Comparison of ENCODE assay signal across 20 cellular contexts in the genomic region with DNA sequence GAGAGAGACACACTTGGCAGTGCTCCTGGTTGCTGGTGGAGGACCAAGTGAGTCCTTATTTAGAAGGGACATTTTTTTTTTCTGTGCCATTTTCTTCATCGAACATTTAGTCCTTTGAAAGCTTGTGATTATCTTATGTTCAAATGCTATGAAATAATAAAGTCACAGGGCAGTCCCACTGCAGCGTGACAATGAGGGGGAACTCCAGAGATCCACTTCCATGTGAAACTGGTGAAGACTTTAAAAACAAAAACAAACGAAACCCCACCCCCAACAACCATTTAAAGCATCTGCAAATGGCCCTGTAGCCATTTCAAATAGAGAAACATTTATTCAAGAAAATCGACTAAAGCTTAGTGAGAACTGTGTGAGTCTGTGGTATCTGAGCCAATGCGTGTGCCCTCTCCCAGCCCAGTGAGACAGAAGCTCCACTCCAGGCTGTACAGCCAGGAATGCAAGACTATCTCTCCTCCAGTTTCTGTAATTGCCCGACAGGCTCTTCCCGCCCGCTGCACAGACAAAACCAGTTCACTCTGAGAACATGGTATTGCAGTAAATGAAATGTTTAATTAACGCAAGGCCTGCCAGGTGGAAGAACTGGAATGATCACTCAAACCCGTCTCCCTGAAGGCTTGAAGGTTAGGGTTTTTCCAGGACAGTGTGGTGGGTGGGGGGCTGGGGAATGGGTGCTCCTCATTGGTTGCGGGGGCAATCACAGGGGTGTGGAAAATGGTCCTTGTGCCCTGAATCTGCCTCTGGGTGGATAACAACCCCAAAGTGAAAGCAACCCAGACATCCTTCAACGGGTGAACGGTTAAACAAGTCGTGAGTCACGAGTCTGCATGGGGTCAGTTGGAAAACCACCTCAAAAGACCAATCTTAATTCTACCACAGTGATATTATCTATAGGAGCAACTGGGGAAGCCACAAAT. TPM values are rescaled to one million over a fixed set of nuclear protein-coding genes. Genes with fewer than 3 reads are reported as not detected.
DNase-seq lines count a peak whose midpoint lies in the region; ATAC-seq, FAIRE-seq and TF ChIP-seq lines count a peak whose summit lies in the region.
"Had no signal": no experiment of that assay in that cellular context is flagged by ENCODE, and none has a peak within 500 bp of the region (broad histone marks: within the 10 kb centered on the region; RNA-seq: fewer than 3 reads in every experiment).

No MANE protein-coding gene starts in this region.

- RAD21 ChIA-PET in GM12878 (lab: Charles Lee; ENCODE audit: unreplicated experiment): interaction anchor here (1.2 kb wide), 1 partner anchor 11 kb away, joined by 3 read pairs; no protein-coding TSS in a partner anchor

- FAIRE-seq in GM12878 (lab: Jason Lieb, UNC): peak; percentile 35

- ATAC-seq in DND-41 (ENCODE audit: insufficient read depth, low read depth): peak; percentile 72
- peak; percentile 64 for ATAC-seq in GM12878
- ATAC-seq in HG03039 (IDR thresholded peaks at IDR 0.05; ENCODE audit: unreplicated experiment): no peak
- ATAC-seq: gastroesophageal sphincter, lower lobe of right lung had no signal

- peak overlapping the region; percentile 49 for H2AFZ ChIP-seq in DND-41 (ENCODE audit: low read depth, low read length)
- H2AFZ ChIP-seq in GM12878 (ENCODE audit: control insufficient read depth, low read depth, low read length): peak overlapping the region; percentile 34

- intact Hi-C loops in GM12878 (cut with micrococcal nuclease; ENCODE audit: unreplicated experiment): no loop called here

- no peaks in the 10 kb centered on the region; the same call in 1 of the 2 replicates for H3K36me3 ChIP-seq in DND-41 (ENCODE audit: insufficient read depth, low read length)
- no peaks in the 10 kb centered on the region for H3K36me3 ChIP-seq in GM12878 (ENCODE audit: control insufficient read depth in 2 of 2, insufficient read depth in 2 of 2, low read length in 1 of 2)
- no peaks in the 10 kb centered on the region for H3K36me3 ChIP-seq in brain microvascular endothelial cell (replicated peaks)
- H3K36me3 ChIP-seq: gastroesophageal sphincter, lower lobe of right lung, ovary, SJSA1, stomach had no signal

- WGBS in GM12878 (ENCODE audit: insufficient coverage, insufficient replicate concordance, low lambda C conversion rate, missing lambda C conversion rate): 40% methylated on average over 15 of the region's 15 CpGs

- CTCF ChIA-PET in GM12878 (lab: Yijun Ruan, JAX): interaction anchor here (1.0 to 2.2 kb wide), 3 partner anchors 12 to 297 kb away, joined by 4 to 11 read pairs (median 6); no protein-coding TSS in a partner anchor

- TF ChIP-seq CTCF in DND-41 (IDR thresholded peaks at IDR 0.05; ENCODE audit: borderline replicate concordance, extremely low read depth, low read length, poor library complexity, severe bottlenecking) (no peak), GM12878 (IDR thresholded peaks at IDR 0.05 in 2 of 3, conservative IDR thresholded peaks at IDR 0.05 in 1 of 3; ENCODE audit: control insufficient read depth in 2 of 3, extremely low read depth in 1 of 3, insufficient read depth in 1 of 3, low read depth in 3 of 3, low read length in 3 of 3) (no peak), brain microvascular endothelial cell (IDR thresholded peaks at IDR 0.05; ENCODE audit: low read depth, low read length, missing control alignments) (no peak)

- no TSS peak for BruUV-seq in GM12878 (replicated peaks; lab: Mats Ljungman, UMichigan)

- peak overlapping the region in 1 of 2 experiments; percentile 23; a peak in 1 of 4 replicates for H3K4me3 ChIP-seq in DND-41 (ENCODE audit: low read depth in 1 of 2, low read length in 2 of 2)
- no peak overlapping the region for H3K4me3 ChIP-seq in GM12878
- no peak overlapping the region for H3K4me3 ChIP-seq in brain microvascular endothelial cell (ENCODE audit: low read depth, low read length)
- H3K4me3 ChIP-seq: gastroesophageal sphincter, lower lobe of right lung, ovary, SJSA1, stomach had no signal

- H3K4me1 ChIP-seq in DND-41 (ENCODE audit: insufficient read depth, low read length) (peaks cover 56% of the 10 kb centered on the region), GM12878 (ENCODE audit: control insufficient read depth, insufficient read depth, low read length) (peaks cover 14% of the 10 kb centered on the region)
- H3K4me1 ChIP-seq: gastroesophageal sphincter, lower lobe of right lung, stomach had no signal

- H3K4me2 ChIP-seq in DND-41 (ENCODE audit: insufficient read depth, low read length) (peak overlapping the region; percentile 38), GM12878 (ENCODE audit: control insufficient read depth, insufficient read depth) (no peak overlapping the region)

- POLR2A ChIA-PET in GM12878 (lab: Charles Lee): no interaction called here

- TF ChIP-seq RAD21 in GM12878 (IDR thresholded peaks at IDR 0.05; ENCODE audit: insufficient read depth, low read depth, low read length): no peak

- H4K20me1 ChIP-seq in DND-41 (ENCODE audit: insufficient read depth, low read length): no peaks in the 10 kb centered on the region
- H4K20me1 ChIP-seq in GM12878 (ENCODE audit: control insufficient read depth, insufficient read depth): no peaks in the 10 kb centered on the region

- H3K27me3 ChIP-seq in DND-41 (ENCODE audit: insufficient read depth, low read length, poor library complexity): no peaks in the 10 kb centered on the region
- peaks cover 0 to 2% of the 10 kb centered on the region in 2 experiments; a peak in 1 of 4 replicates for H3K27me3 ChIP-seq in GM12878 (replicated peaks in 1 of 2; ENCODE audit: control insufficient read depth in 2 of 2, insufficient read depth in 2 of 2, low read length in 1 of 2)
- peaks cover 4% of the 10 kb centered on the region for H3K27me3 ChIP-seq in brain microvascular endothelial cell (replicated peaks)
- H3K27me3 ChIP-seq: ovary, SJSA1 had no signal

- H3K9me3 ChIP-seq in DND-41 (ENCODE audit: insufficient read depth, low read length, severe bottlenecking): peaks cover 38% of the 10 kb centered on the region
- no peaks in the 10 kb centered on the region; the same call in 2 of the 3 replicates for H3K9me3 ChIP-seq in GM12878 (replicated peaks; ENCODE audit: control insufficient read depth, insufficient read depth, low read length)
- H3K9me3 ChIP-seq: lower lobe of right lung, SJSA1, stomach had no signal

- H3K27ac ChIP-seq in DND-41 (ENCODE audit: low read length): peak overlapping the region; percentile 98
- H3K27ac ChIP-seq in GM12878 (ENCODE audit: control insufficient read depth, insufficient read depth): no peak overlapping the region
- no peak overlapping the region for H3K27ac ChIP-seq in brain microvascular endothelial cell
- H3K27ac ChIP-seq: gastroesophageal sphincter, lower lobe of right lung, ovary, SJSA1, stomach had no signal

- TF ChIP-seq POLR2A in GM12878 (IDR thresholded peaks at IDR 0.05; ENCODE audit: low read depth, low read length): no peak

- H3K79me2 ChIP-seq in DND-41 (ENCODE audit: insufficient read depth, low read length) (no peaks in the 10 kb centered on the region), GM12878 (ENCODE audit: control insufficient read depth, insufficient read depth, low read length) (no peaks in the 10 kb centered on the region)

- TF ChIP-seq EP300 in GM12878 (IDR thresholded peaks at IDR 0.05; ENCODE audit: borderline replicate concordance in 1 of 2, control insufficient read depth in 1 of 2, low read depth in 2 of 2, low read length in 2 of 2): peak in 1 of 2 experiments; percentile 33; a peak in 1 of 4 replicates

- DNase-seq in DND-41 (peak; percentile 83), LHCN-M2 (ENCODE audit: low read depth) (peak; percentile 15), GM12878 (ENCODE audit: low read depth, low spot score) (no peak), mesenteric fat pad (ENCODE audit: low spot score) (peak; percentile 24), T-helper 9 cell (no peak), NCI-H2081 treated with DMSO at 0.1 percent for 48 hours (lab: John Stamatoyannopoulos, UW) (no peak), brain microvascular endothelial cell (no peak)
- DNase-seq: activated CD4-positive, CD25-positive, alpha-beta regulatory T cell; CD8-positive, alpha-beta memory T cell; cortex of kidney; KBM-7; lower lobe of right lung; NCI-H2227 treated with DMSO at 0.1 percent for 48 hours; ovary; stimulated activated CD4-positive, alpha-beta T cell treated with anti-CD3 and anti-CD28 coated beads, Interleukin-1b, Interleukin-23, amount 100 ng/mL, for 48 hours; stomach had no signal

- SMC1A ChIA-PET in GM12878 (lab: Charles Lee; ENCODE audit: uncharacterized antibody, unreplicated experiment): no interaction called here

- H3K9ac ChIP-seq in DND-41 (ENCODE audit: low read depth, low read length) (peak overlapping the region; percentile 57), GM12878 (ENCODE audit: control insufficient read depth, insufficient read depth, low read length) (no peak overlapping the region)

- in situ Hi-C loops in GM12878 (cut with MboI): no loop called here
- in situ Hi-C loops in brain microvascular endothelial cell (cut with HindIII; ENCODE audit: low pct_ligation_motif_present, low sequenced_read_pairs): no loop called here

RNA-seq across cellular contexts. Expression of a gene that starts 8.4 kb away (rescaled TPM):
- total RNA-seq in LHCN-M2 (2014; rRNA removed): not detected in 2 replicates
- polyA plus RNA-seq in LHCN-M2 (2012): not detected
- not detected in 2 replicates for total RNA-seq in GM12878 (2013; cell fraction: nucleolus; rRNA removed)
- total RNA-seq in GM12878 (2014; rRNA removed): not detected in 2 replicates
- total RNA-seq in GM12878 (2014; rRNA removed; fragmentation: Illumina TruSeq; extraction: Trizol): not detected in 2 replicates
- total RNA-seq in GM12878 (2021): not detected in 2 replicates
- not detected for polyA plus RNA-seq in GM12878 (2011; ENCODE audit: low read depth)
- polyA plus RNA-seq in GM12878 (2011; rRNA removed): not detected in 2 replicates
- not detected in 2 replicates for polyA plus RNA-seq in GM12878 (2011; cell fraction: cytosol; rRNA removed)
- not detected in 2 replicates for polyA plus RNA-seq in GM12878 (2011; cell fraction: nucleus; rRNA removed)
- polyA plus RNA-seq in GM12878 (2012): not detected in 2 replicates
- not detected in 2 replicates for polyA plus RNA-seq in GM12878 (2014; fragmentation: Illumina TruSeq; extraction: Trizol)
- not detected for polyA plus RNA-seq in GM12878 (2014; fragmentation: Nextera tagmentation; extraction: Ambion mirVana)
- polyA plus RNA-seq in GM12878 (2014; rRNA removed): not detected in 2 replicates
- not detected for polyA plus RNA-seq in GM12878 (2016; fragmentation: Nextera tagmentation; extraction: Ambion mirVana)
- not detected in 2 replicates for polyA minus RNA-seq in GM12878 (2011; rRNA and poly(A)+ RNA removed)
- polyA minus RNA-seq in GM12878 (2011; cell fraction: cytosol; rRNA and poly(A)+ RNA removed): not detected in 2 replicates
- polyA minus RNA-seq in GM12878 (2011; cell fraction: nucleus; rRNA and poly(A)+ RNA removed): not detected in 2 replicates
- total RNA-seq in mesenteric fat pad: not detected
- total RNA-seq: activated T-helper 2 cell treated with anti-CD3 and anti-CD28 coated beads, Interferon-gamma antibody, Interleukin-2, Interleukin-4, amounts not matched to agents 10 μg/mL and 5 μg/mL and 100 μg/mL, durations not matched to agents 14 hours and 24 hours and 36 hours; CD8-positive, alpha-beta memory T cell; gastroesophageal sphincter; lower lobe of right lung; ovary; SJSA1; stomach had no signal
- polyA plus RNA-seq: CD8-positive, alpha-beta memory T cell; ovary; stomach had no signal

RNA-seq across cellular contexts. Expression of a gene that starts 45.0 kb away (rescaled TPM):
- total RNA-seq in LHCN-M2 (2014; rRNA removed) (12.6 and 20.1 TPM in 2 replicates), GM12878 (2014; rRNA removed) (0.16 TPM in 1 of 2 replicates, not detected in the other), GM12878 (2014; rRNA removed; fragmentation: Illumina TruSeq; extraction: Trizol) (not detected in 2 replicates), GM12878 (2021) (not detected in 2 replicates), mesenteric fat pad (1.5 TPM)
- polyA plus RNA-seq in LHCN-M2 (2012): 12.5 TPM
- total RNA-seq in GM12878 (2013; cell fraction: nucleolus; rRNA removed): 0.42 TPM in 1 of 2 replicates, not detected in the other
- polyA plus RNA-seq in GM12878 (2011; ENCODE audit: low read depth): 0.05 TPM
- polyA plus RNA-seq in GM12878 (2011; rRNA removed) (not detected in 2 replicates), GM12878 (2014; fragmentation: Illumina TruSeq; extraction: Trizol) (not detected in 2 replicates), GM12878 (2014; fragmentation: Nextera tagmentation; extraction: Ambion mirVana) (not detected), GM12878 (2014; rRNA removed) (0.10 and 0.27 TPM in 2 replicates), GM12878 (2016; fragmentation: Nextera tagmentation; extraction: Ambion mirVana) (under 1 TPM in 1 of 2 experiments, not detected in 1; 0.04 TPM)
- not detected in 2 replicates for polyA plus RNA-seq in GM12878 (2011; cell fraction: cytosol; rRNA removed)
- polyA plus RNA-seq in GM12878 (2011; cell fraction: nucleus; rRNA removed): 0.13 TPM in 1 of 2 replicates, not detected in the other
- polyA plus RNA-seq in GM12878 (2012): 0.13 and 0.41 TPM in 2 replicates
- polyA minus RNA-seq in GM12878 (2011; rRNA and poly(A)+ RNA removed): not detected in 2 replicates
- not detected in 2 replicates for polyA minus RNA-seq in GM12878 (2011; cell fraction: cytosol; rRNA and poly(A)+ RNA removed)
- polyA minus RNA-seq in GM12878 (2011; cell fraction: nucleus; rRNA and poly(A)+ RNA removed): 0.38 TPM in 1 of 2 replicates, not detected in the other

RNA-seq across cellular contexts. Expression of a gene that starts 58.3 kb away (rescaled TPM):
- total RNA-seq in LHCN-M2 (2014; rRNA removed) (448 and 475 TPM in 2 replicates), GM12878 (2014; rRNA removed) (29.3 and 38.6 TPM in 2 replicates), GM12878 (2014; rRNA removed; fragmentation: Illumina TruSeq; extraction: Trizol) (10.3 and 13.3 TPM in 2 replicates), GM12878 (2021) (49.8 and 51.9 TPM in 2 replicates), mesenteric fat pad (940 TPM)
- 723 TPM for polyA plus RNA-seq in LHCN-M2 (2012)
- 28.3 and 31.2 TPM in 2 replicates for total RNA-seq in GM12878 (2013; cell fraction: nucleolus; rRNA removed)
- 21.7 TPM for polyA plus RNA-seq in GM12878 (2011; ENCODE audit: low read depth)
- polyA plus RNA-seq in GM12878 (2011; rRNA removed) (4.4 and 16.4 TPM in 2 replicates), GM12878 (2014; fragmentation: Illumina TruSeq; extraction: Trizol) (1.9 and 22.0 TPM in 2 replicates), GM12878 (2014; fragmentation: Nextera tagmentation; extraction: Ambion mirVana) (1 to 10 TPM in 1 of 2 experiments, under 1 TPM in 1; 0.42 to 3.4 TPM), GM12878 (2014; rRNA removed) (27.9 and 35.8 TPM in 2 replicates), GM12878 (2016; fragmentation: Nextera tagmentation; extraction: Ambion mirVana) (10 to 100 TPM; 43.4 to 54.6 TPM)
- polyA plus RNA-seq in GM12878 (2011; cell fraction: cytosol; rRNA removed): 27.6 and 27.9 TPM in 2 replicates
- polyA plus RNA-seq in GM12878 (2011; cell fraction: nucleus; rRNA removed): 31.4 and 38.8 TPM in 2 replicates
- polyA plus RNA-seq in GM12878 (2012): 32.1 and 38.5 TPM in 2 replicates
- 17.6 and 42.1 TPM in 2 replicates for polyA minus RNA-seq in GM12878 (2011; rRNA and poly(A)+ RNA removed)
- 19.3 and 22.7 TPM in 2 replicates for polyA minus RNA-seq in GM12878 (2011; cell fraction: cytosol; rRNA and poly(A)+ RNA removed)
- polyA minus RNA-seq in GM12878 (2011; cell fraction: nucleus; rRNA and poly(A)+ RNA removed): 8.3 and 11.8 TPM in 2 replicates

Comparison
In these comparisons a context has a peak if more than half of its experiments do, and no peak if none do; other contexts are left out.
1. DNase-seq: peak in DND-41 (single experiment), LHCN-M2 (single experiment) and mesenteric fat pad (single experiment); none in GM12878 (single experiment), T-helper 9 cell (single experiment), NCI-H2081 treated with DMSO at 0.1 percent for 48 hours (single experiment) and brain microvascular endothelial cell (single experiment).